ENCODE assay signal across 35 cellular contexts in genomic region chr11:40387240-40387980, GRCh38.
"Had no signal": no experiment of that assay in that cellular context is flagged by ENCODE, and none has a peak within 500 bp of the region (broad histone marks: within the 10 kb centered on the region; RNA-seq: fewer than 3 reads in every experiment).

No MANE protein-coding gene starts in this region.

- H3K4me3 ChIP-seq: ascending aorta, cardiac muscle cell, PC-9 had no signal

- H3K36me3 ChIP-seq: ascending aorta, cardiac muscle cell, WERI-Rb-1 had no signal

- H3K27ac ChIP-seq: ascending aorta, cardiac muscle cell, PC-9, RWPE1, WERI-Rb-1 had no signal

- H3K4me2 ChIP-seq: PC-9 had no signal

- H3K27me3 ChIP-seq: ascending aorta, cardiac muscle cell had no signal

- H2AFZ ChIP-seq: PC-9 had no signal

- DNase-seq: activated CD4-positive, alpha-beta memory T cell treated with anti-CD3 and anti-CD28 coated beads, Interleukin-2, amount 10 ng/mL, durations not matched to agents 7 days and 5 days; activated CD4-positive, alpha-beta T cell treated with anti-CD3 and anti-CD28 coated beads for 1 hour; activated CD4-positive, alpha-beta T cell treated with anti-CD3 and anti-CD28 coated beads for 48 hours; activated CD4-positive, CD25-positive, alpha-beta regulatory T cell; activated CD8-positive, alpha-beta memory T cell treated with anti-CD3 and anti-CD28 coated beads for 24 hours; activated CD8-positive, alpha-beta memory T cell treated with anti-CD3 and anti-CD28 coated beads, Interleukin-2, amount 10 ng/mL, durations not matched to agents 7 days and 5 days; activated CD8-positive, alpha-beta memory T cell treated with anti-CD3 and anti-CD28 coated beads, Interleukin-2, amount 50 U/mL, for 48 hours; activated effector memory CD4-positive, alpha-beta T cell treated with anti-CD3 and anti-CD28 coated beads, Interleukin-2, amount 50 U/mL, for 16 hours; activated naive CD4-positive, alpha-beta T cell; activated naive CD4-positive, alpha-beta T cell treated with anti-CD3 and anti-CD28 coated beads, Interleukin-2, amount 50 U/mL, for 16 hours; activated naive CD8-positive, alpha-beta T cell treated with anti-CD3 and anti-CD28 coated beads for 36 hours; activated T-cell treated with anti-CD3 and anti-CD28 coated beads, Interleukin-2, amount 50 U/mL, for 72 hours; amniotic stem cell; NCI-H1092 treated with DMSO at 0.1 percent for 48 hours; NCI-H1417; NCI-H146; NCI-H187; NCI-H2029 treated with DMSO at 0.1 percent for 48 hours; NCI-H2107; NCI-H2171; NCI-H510A; NCI-H526; NCI-H748 treated with DMSO at 0.1 percent for 48 hours; NK-92 treated with Interleukin-12 subunit alpha and Interleukin-12 subunit beta, amount 100 ng/mL, for 24 hours; PC-9; SIG-M5; T-cell; T-helper 2 cell; T1000; WERI-Rb-1 had no signal

- H3K4me1 Mint-ChIP-seq: activated CD4-positive, alpha-beta memory T cell treated with anti-CD3 and anti-CD28 coated beads, Interleukin-2, amount 10 ng/mL, durations not matched to agents 7 days and 5 days; activated CD8-positive, alpha-beta memory T cell treated with anti-CD3 and anti-CD28 coated beads, Interleukin-2, amount 10 ng/mL, durations not matched to agents 7 days and 5 days; activated naive CD8-positive, alpha-beta T cell treated with anti-CD3 and anti-CD28 coated beads for 36 hours; activated T-helper 17 cell treated with anti-CD3 and anti-CD28 coated beads, Interleukin-2, amount 50 U/mL, for 72 hours; T-cell had no signal

- H3K36me3 Mint-ChIP-seq: activated CD8-positive, alpha-beta memory T cell treated with anti-CD3 and anti-CD28 coated beads, Interleukin-2, amount 10 ng/mL, durations not matched to agents 7 days and 5 days; activated naive CD8-positive, alpha-beta T cell treated with anti-CD3 and anti-CD28 coated beads for 36 hours; T-cell had no signal

- H3K4me3 Mint-ChIP-seq: activated CD4-positive, alpha-beta memory T cell treated with anti-CD3 and anti-CD28 coated beads, Interleukin-2, amount 10 ng/mL, durations not matched to agents 7 days and 5 days; activated CD8-positive, alpha-beta memory T cell treated with anti-CD3 and anti-CD28 coated beads, Interleukin-2, amount 10 ng/mL, durations not matched to agents 7 days and 5 days; activated naive CD8-positive, alpha-beta T cell treated with anti-CD3 and anti-CD28 coated beads for 36 hours; activated T-cell treated with anti-CD3 and anti-CD28 coated beads, Interleukin-2, amount 50 U/mL, for 72 hours; activated T-helper 17 cell treated with anti-CD3 and anti-CD28 coated beads, Interleukin-2, amount 50 U/mL, for 72 hours; T-cell had no signal

- H3K4me1 ChIP-seq: ascending aorta had no signal

- H3K27ac Mint-ChIP-seq: activated CD4-positive, alpha-beta memory T cell treated with anti-CD3 and anti-CD28 coated beads, Interleukin-2, amount 10 ng/mL, durations not matched to agents 7 days and 5 days; activated CD8-positive, alpha-beta memory T cell treated with anti-CD3 and anti-CD28 coated beads, Interleukin-2, amount 10 ng/mL, durations not matched to agents 7 days and 5 days; activated naive CD8-positive, alpha-beta T cell treated with anti-CD3 and anti-CD28 coated beads for 36 hours; activated T-cell treated with anti-CD3 and anti-CD28 coated beads, Interleukin-2, amount 50 U/mL, for 72 hours; activated T-helper 17 cell treated with anti-CD3 and anti-CD28 coated beads, Interleukin-2, amount 50 U/mL, for 72 hours; T-cell had no signal

- ATAC-seq: activated CD8-positive, alpha-beta memory T cell treated with anti-CD3 and anti-CD28 coated beads, Interleukin-2, amount 10 ng/mL, durations not matched to agents 7 days and 5 days; activated T-cell treated with anti-CD3 and anti-CD28 coated beads, Interleukin-2, amount 50 U/mL, for 72 hours; activated T-helper 17 cell treated with anti-CD3 and anti-CD28 coated beads, Interleukin-2, amount 50 U/mL, for 72 hours; Right ventricle myocardium inferior; T-cell had no signal

- H3K9me3 ChIP-seq: ascending aorta had no signal

- H3K27me3 Mint-ChIP-seq: activated CD4-positive, alpha-beta memory T cell treated with anti-CD3 and anti-CD28 coated beads, Interleukin-2, amount 10 ng/mL, durations not matched to agents 7 days and 5 days; activated CD8-positive, alpha-beta memory T cell treated with anti-CD3 and anti-CD28 coated beads, Interleukin-2, amount 10 ng/mL, durations not matched to agents 7 days and 5 days; activated naive CD8-positive, alpha-beta T cell treated with anti-CD3 and anti-CD28 coated beads for 36 hours; activated T-helper 17 cell treated with anti-CD3 and anti-CD28 coated beads, Interleukin-2, amount 50 U/mL, for 72 hours; T-cell had no signal
